In the genomic region with DNA sequence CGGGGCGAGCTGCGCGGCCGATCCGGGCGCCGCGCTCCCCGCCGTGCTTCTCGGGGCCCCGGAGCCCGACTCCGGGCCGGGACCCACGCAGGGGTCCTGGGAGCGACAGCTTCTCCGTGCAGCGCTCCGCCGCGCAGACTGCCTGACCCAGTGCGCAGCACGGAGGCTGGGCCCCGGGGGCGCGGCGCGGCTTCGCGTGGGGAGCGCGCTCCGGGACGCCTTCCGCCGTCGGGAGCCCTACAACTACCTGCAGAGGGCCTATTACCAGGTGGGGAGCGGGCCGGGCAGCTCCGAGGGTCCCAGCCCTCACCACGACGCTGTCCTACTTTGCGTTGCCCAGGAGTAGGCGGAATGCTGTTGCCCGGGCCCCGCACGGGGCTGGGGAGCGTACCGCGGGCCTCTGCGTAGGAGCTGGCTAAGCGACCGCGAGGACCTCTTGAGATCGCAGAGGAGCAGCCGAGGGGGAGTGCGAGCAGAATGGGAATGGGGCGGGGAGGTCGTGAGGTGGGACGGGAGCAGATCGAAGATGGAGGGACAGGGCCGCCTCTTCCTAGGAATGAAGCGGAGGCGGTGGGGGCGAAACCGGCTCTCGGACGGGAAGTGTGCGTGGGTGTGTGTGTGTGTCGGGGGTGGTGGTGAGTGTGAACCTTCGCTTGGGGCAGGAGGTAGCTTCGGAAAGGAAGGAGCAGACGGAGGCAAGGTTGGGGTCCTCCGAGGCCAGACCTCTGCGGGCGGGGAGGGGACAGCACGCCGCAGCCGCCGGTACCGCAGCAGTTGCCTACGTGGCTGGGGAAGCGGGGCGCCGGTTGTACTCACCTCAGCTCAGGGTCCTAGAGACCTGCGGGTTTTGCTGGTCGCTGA, we compare ENCODE assay signal across 8 cellular contexts. TPM values are rescaled to one million over a fixed set of nuclear protein-coding genes. Genes with fewer than 3 reads are reported as not detected.
A peak's percentile ranks its signal among the peaks of the same experiment; 100 is the strongest.
DNase-seq lines count a peak whose midpoint lies in the region; TF ChIP-seq lines count a peak whose summit lies in the region.

No MANE protein-coding gene starts in this region.

- peak overlapping the region; percentile 53 for H2BK5ac ChIP-seq in mesenchymal stem cell (ENCODE audit: low read depth, low read length, poor library complexity, severe bottlenecking)

- peak overlapping the region; percentile 44 for H2AK5ac ChIP-seq in mesenchymal stem cell (ENCODE audit: low read length, severe bottlenecking)

- no peak overlapping the region for H3K27ac Mint-ChIP-seq in IgD-negative memory B cell
- H3K27ac Mint-ChIP-seq in activated CD4-positive, alpha-beta T cell treated with anti-CD3 and anti-CD28 coated beads, Interleukin-2, amount 10 ng/mL, durations not matched to agents 24 days and 14 days: peak overlapping the region; percentile 87

- H2BK120ac ChIP-seq in mesenchymal stem cell (ENCODE audit: low read depth, low read length): peak overlapping the region; percentile 91

- H3K14ac ChIP-seq in mesenchymal stem cell (ENCODE audit: low read length in 2 of 2): peak overlapping the region in 1 of 2 experiments; percentile 99

- H3K23ac ChIP-seq in mesenchymal stem cell (ENCODE audit: low read length in 2 of 2): peak overlapping the region in 1 of 2 experiments; percentile 98

- H3K9me3 Mint-ChIP-seq in IgD-negative memory B cell: no peaks in the 10 kb centered on the region
- H3K9me3 Mint-ChIP-seq in activated CD4-positive, alpha-beta T cell treated with anti-CD3 and anti-CD28 coated beads, Interleukin-2, amount 10 ng/mL, durations not matched to agents 24 days and 14 days: no peaks in the 10 kb centered on the region

- H4K91ac ChIP-seq in mesenchymal stem cell (ENCODE audit: low read length): peak overlapping the region; percentile 98

- peak overlapping the region; percentile 89 for H4K8ac ChIP-seq in mesenchymal stem cell (ENCODE audit: low read length)

- WGBS in ectodermal cell, 2 experiments: 0% methylated on average over 89 of the region's 89 CpGs
- under 1% methylated on average over 71 of the region's 89 CpGs for WGBS in mesenchymal stem cell

- H3K9me3 ChIP-seq in ectodermal cell (ENCODE audit: control insufficient read depth, low read length) (no peaks in the 10 kb centered on the region), mesenchymal stem cell (ENCODE audit: control insufficient read depth, low read length) (no peaks in the 10 kb centered on the region)

- intact Hi-C loops in activated CD4-positive, alpha-beta T cell treated with anti-CD3 and anti-CD28 coated beads, Interleukin-2, amount 10 ng/mL, durations not matched to agents 24 days and 14 days (cut with micrococcal nuclease): loop anchor here (5.0 kb wide), 3 partner anchors 37 to 272 kb away; partner anchors contain the start of genes IFFO1 and PTMS

- peak overlapping the region; percentile 62 to 97 for H3K18ac ChIP-seq in mesenchymal stem cell (ENCODE audit: low read depth in 1 of 2, low read length in 2 of 2)

- peak overlapping the region; percentile 60 to 92 (median 85) for H3K4me3 Mint-ChIP-seq in IgD-negative memory B cell
- peak overlapping the region; percentile 92 for H3K4me3 Mint-ChIP-seq in activated CD4-positive, alpha-beta T cell treated with anti-CD3 and anti-CD28 coated beads, Interleukin-2, amount 10 ng/mL, durations not matched to agents 24 days and 14 days

- peaks cover 24% of the 10 kb centered on the region for H3K36me3 ChIP-seq in ectodermal cell (ENCODE audit: control insufficient read depth, insufficient read depth, low read length)
- peaks cover 29 to 39% of the 10 kb centered on the region in 2 experiments for H3K36me3 ChIP-seq in mesenchymal stem cell (ENCODE audit: control insufficient read depth in 1 of 2, insufficient read depth in 2 of 2, low read depth in 1 of 2, low read length in 2 of 2)

- H3K4me3 ChIP-seq in ectodermal cell (ENCODE audit: insufficient read depth, low read depth, low read length) (peak overlapping the region; percentile 96), mesenchymal stem cell (ENCODE audit: insufficient read depth in 1 of 2, low read depth in 1 of 2, low read length in 2 of 2) (peak overlapping the region; percentile 92 to 93)

- peak overlapping the region; percentile 97 to 98 for H3K4ac ChIP-seq in mesenchymal stem cell (ENCODE audit: low read depth in 1 of 2, low read length in 2 of 2)

- DNase-seq in activated CD4-positive, alpha-beta T cell treated with anti-CD3 and anti-CD28 coated beads, Interleukin-2, amount 10 ng/mL, durations not matched to agents 24 days and 14 days: peak; percentile 82
- DNase-seq in mesenchymal stem cell (no peak), superior temporal gyrus (ENCODE audit: extremely low spot score) (peak; percentile 17), middle frontal gyrus (ENCODE audit: extremely low spot score, low spot score) (no peak), cortex of kidney (lab: John Stamatoyannopoulos, UW) (no peak)

- H2BK15ac ChIP-seq in mesenchymal stem cell (ENCODE audit: low read depth, poor library complexity, severe bottlenecking): peak overlapping the region; percentile 92

- peaks cover 37% of the 10 kb centered on the region for H3K79me1 ChIP-seq in mesenchymal stem cell (replicated peaks; ENCODE audit: low read length, poor library complexity, severe bottlenecking)

- H3K27me3 Mint-ChIP-seq in IgD-negative memory B cell: peaks cover 58% of the 10 kb centered on the region
- peaks cover 50% of the 10 kb centered on the region for H3K27me3 Mint-ChIP-seq in activated CD4-positive, alpha-beta T cell treated with anti-CD3 and anti-CD28 coated beads, Interleukin-2, amount 10 ng/mL, durations not matched to agents 24 days and 14 days

- H3K27ac ChIP-seq in C4-2B (no peak overlapping the region), ectodermal cell (ENCODE audit: insufficient read depth, low read depth, low read length, poor library complexity, severe bottlenecking) (peak overlapping the region; percentile 6), mesenchymal stem cell (ENCODE audit: low read length, poor library complexity, severe bottlenecking) (peak overlapping the region; percentile 81)

- TF ChIP-seq CTCF in C4-2B (conservative IDR thresholded peaks at IDR 0.05): peak; percentile 16

- H2BK12ac ChIP-seq in mesenchymal stem cell (ENCODE audit: low read length in 2 of 2): peak overlapping the region in 1 of 2 experiments; percentile 76

- no peak overlapping the region for H2AFZ ChIP-seq in mesenchymal stem cell (ENCODE audit: low read depth, low read length)

- H3K36me3 Mint-ChIP-seq in IgD-negative memory B cell: peaks cover 3% of the 10 kb centered on the region
- H3K36me3 Mint-ChIP-seq in activated CD4-positive, alpha-beta T cell treated with anti-CD3 and anti-CD28 coated beads, Interleukin-2, amount 10 ng/mL, durations not matched to agents 24 days and 14 days (ENCODE audit: low read depth): peaks cover 2% of the 10 kb centered on the region

- H3K9ac ChIP-seq in mesenchymal stem cell (ENCODE audit: low read length): peak overlapping the region; percentile 98

- peaks cover 0 to 12% (median 6%) of the 10 kb centered on the region in 3 donors for H3K4me1 Mint-ChIP-seq in IgD-negative memory B cell
- H3K4me1 Mint-ChIP-seq in activated CD4-positive, alpha-beta T cell treated with anti-CD3 and anti-CD28 coated beads, Interleukin-2, amount 10 ng/mL, durations not matched to agents 24 days and 14 days: peaks cover 26% of the 10 kb centered on the region

- peak overlapping the region; percentile 72 for H3K4me2 ChIP-seq in mesenchymal stem cell (ENCODE audit: low read length, poor library complexity, severe bottlenecking)

- H3K27me3 ChIP-seq in ectodermal cell (ENCODE audit: control insufficient read depth, insufficient read depth, low read length, poor library complexity, severe bottlenecking) (no peaks in the 10 kb centered on the region), mesenchymal stem cell (ENCODE audit: control insufficient read depth in 1 of 2, insufficient read depth in 1 of 2, low read length in 2 of 2) (no peaks in the 10 kb centered on the region)

- H3K4me1 ChIP-seq in ectodermal cell (ENCODE audit: control insufficient read depth, insufficient read depth, low read length): peaks cover 31% of the 10 kb centered on the region
- peaks cover 33% of the 10 kb centered on the region for H3K4me1 ChIP-seq in mesenchymal stem cell (ENCODE audit: control insufficient read depth, insufficient read depth, low read depth, low read length)

RNA-seq across cellular contexts. Expression of gene P3H3, which starts 0.7 kb away (rescaled TPM):
- polyA plus RNA-seq in IgD-negative memory B cell: not detected
- total RNA-seq in activated CD4-positive, alpha-beta T cell treated with anti-CD3 and anti-CD28 coated beads, Interleukin-2, amount 10 ng/mL, durations not matched to agents 24 days and 14 days: 4.1 and 4.7 TPM in 2 replicates
- polyA plus RNA-seq in ectodermal cell (2013, experiment 1 of 4): 78.0 TPM
- polyA plus RNA-seq in ectodermal cell (2013, experiment 2 of 4): 71.0 TPM
- polyA plus RNA-seq in ectodermal cell (2013, experiment 3 of 4): 49.6 TPM
- 52.8 TPM for polyA plus RNA-seq in ectodermal cell (2013, experiment 4 of 4)
- 71.5 TPM for polyA plus RNA-seq in mesenchymal stem cell (2013, experiment 1 of 2)
- polyA plus RNA-seq in mesenchymal stem cell (2013, experiment 2 of 2): 69.6 TPM

RNA-seq across cellular contexts. Expression of gene GPR162, which starts 7.3 kb away (rescaled TPM):
- not detected for polyA plus RNA-seq in IgD-negative memory B cell
- total RNA-seq in activated CD4-positive, alpha-beta T cell treated with anti-CD3 and anti-CD28 coated beads, Interleukin-2, amount 10 ng/mL, durations not matched to agents 24 days and 14 days: 0.21 and 0.43 TPM in 2 replicates
- 61.5 TPM for polyA plus RNA-seq in ectodermal cell (2013, experiment 1 of 4)
- polyA plus RNA-seq in ectodermal cell (2013, experiment 2 of 4): 58.9 TPM
- 47.7 TPM for polyA plus RNA-seq in ectodermal cell (2013, experiment 3 of 4)
- 53.2 TPM for polyA plus RNA-seq in ectodermal cell (2013, experiment 4 of 4)
- polyA plus RNA-seq in mesenchymal stem cell (2013, experiment 1 of 2): 7.7 TPM
- polyA plus RNA-seq in mesenchymal stem cell (2013, experiment 2 of 2): 7.3 TPM

RNA-seq across cellular contexts. Expression of gene GNB3, which starts 11.8 kb away (rescaled TPM):
- polyA plus RNA-seq in IgD-negative memory B cell: not detected
- total RNA-seq in activated CD4-positive, alpha-beta T cell treated with anti-CD3 and anti-CD28 coated beads, Interleukin-2, amount 10 ng/mL, durations not matched to agents 24 days and 14 days: 1.6 and 1.7 TPM in 2 replicates
- polyA plus RNA-seq in ectodermal cell (2013, experiment 1 of 4): 17.2 TPM
- 16.4 TPM for polyA plus RNA-seq in ectodermal cell (2013, experiment 2 of 4)
- 14.3 TPM for polyA plus RNA-seq in ectodermal cell (2013, experiment 3 of 4)
- polyA plus RNA-seq in ectodermal cell (2013, experiment 4 of 4): 13.4 TPM
- polyA plus RNA-seq in mesenchymal stem cell (2013, experiment 1 of 2): 6.0 TPM
- polyA plus RNA-seq in mesenchymal stem cell (2013, experiment 2 of 2): 6.0 TPM

RNA-seq across cellular contexts. Expression of gene CDCA3, which starts 22.2 kb away (rescaled TPM):
- polyA plus RNA-seq in IgD-negative memory B cell: 0.60 TPM
- 32.6 and 33.7 TPM in 2 replicates for total RNA-seq in activated CD4-positive, alpha-beta T cell treated with anti-CD3 and anti-CD28 coated beads, Interleukin-2, amount 10 ng/mL, durations not matched to agents 24 days and 14 days
- 48.6 TPM for polyA plus RNA-seq in ectodermal cell (2013, experiment 1 of 4)
- polyA plus RNA-seq in ectodermal cell (2013, experiment 2 of 4): 40.9 TPM
- polyA plus RNA-seq in ectodermal cell (2013, experiment 3 of 4): 52.4 TPM
- 48.8 TPM for polyA plus RNA-seq in ectodermal cell (2013, experiment 4 of 4)
- 7.1 TPM for polyA plus RNA-seq in mesenchymal stem cell (2013, experiment 1 of 2)
- polyA plus RNA-seq in mesenchymal stem cell (2013, experiment 2 of 2): 6.9 TPM

RNA-seq across cellular contexts. Expression of gene USP5, which starts 23.0 kb away (rescaled TPM):
- polyA plus RNA-seq in IgD-negative memory B cell: 33.2 TPM
- total RNA-seq in activated CD4-positive, alpha-beta T cell treated with anti-CD3 and anti-CD28 coated beads, Interleukin-2, amount 10 ng/mL, durations not matched to agents 24 days and 14 days: 121 TPM in 2 replicates
- polyA plus RNA-seq in ectodermal cell (2013, experiment 1 of 4): 105 TPM
- polyA plus RNA-seq in ectodermal cell (2013, experiment 2 of 4): 99.8 TPM
- polyA plus RNA-seq in ectodermal cell (2013, experiment 3 of 4): 73.9 TPM
- 76.2 TPM for polyA plus RNA-seq in ectodermal cell (2013, experiment 4 of 4)
- polyA plus RNA-seq in mesenchymal stem cell (2013, experiment 1 of 2): 77.2 TPM
- polyA plus RNA-seq in mesenchymal stem cell (2013, experiment 2 of 2): 74.0 TPM

Comparison
In these comparisons a context has a peak if more than half of its experiments do, and no peak if none do; other contexts are left out.
1. DNase-seq: peak in activated CD4-positive, alpha-beta T cell treated with anti-CD3 and anti-CD28 coated beads, Interleukin-2, amount 10 ng/mL, durations not matched to agents 24 days and 14 days (single experiment) and superior temporal gyrus (single experiment); none in mesenchymal stem cell (single experiment), middle frontal gyrus (single experiment) and cortex of kidney (single experiment).